Comparison of ENCODE assay signal across 36 cellular contexts in the genomic region with DNA sequence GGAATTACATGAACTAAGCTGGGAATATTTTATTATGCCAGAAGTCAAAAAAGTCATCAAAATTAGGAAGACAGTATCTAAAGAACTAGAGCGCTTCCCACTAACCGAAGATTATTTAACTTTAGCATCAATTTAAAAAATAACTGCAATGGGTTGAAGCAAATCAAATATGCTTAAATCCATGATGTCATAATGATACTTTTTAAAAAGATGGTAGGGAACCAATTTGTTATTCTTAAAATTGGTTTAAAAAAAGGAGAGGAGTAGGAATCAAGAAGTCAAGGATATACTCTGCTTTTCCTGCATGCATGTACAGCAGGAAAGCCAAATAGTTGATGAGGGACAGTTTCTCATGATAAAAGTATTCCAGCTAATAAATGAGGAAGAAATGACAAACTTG.
"Had no signal": no experiment of that assay in that cellular context is flagged by ENCODE, and none has a peak within 500 bp of the region (broad histone marks: within the 10 kb centered on the region; RNA-seq: fewer than 3 reads in every experiment).

No MANE protein-coding gene starts in this region.

- H3K9me3 ChIP-seq: adrenal gland, body of pancreas, breast epithelium had no signal

- H3K36me3 ChIP-seq: adrenal gland, brain microvascular endothelial cell, breast epithelium had no signal

- H3K4me3 Mint-ChIP-seq: activated B cell treated with CpG ODN at 0.5 μM for 24 hours; activated CD4-positive, alpha-beta memory T cell treated with anti-CD3 and anti-CD28 coated beads for 36 hours; activated CD4-positive, alpha-beta T cell treated with anti-CD3 and anti-CD28 coated beads, Interleukin-2, amount 10 ng/mL, durations not matched to agents 24 days and 14 days; activated CD8-positive, alpha-beta T cell treated with anti-CD3 and anti-CD28 coated beads for 36 hours; activated naive CD4-positive, alpha-beta T cell treated with anti-CD3 and anti-CD28 coated beads for 36 hours; activated naive CD8-positive, alpha-beta T cell treated with anti-CD3 and anti-CD28 coated beads for 36 hours; activated T-cell treated with anti-CD3 and anti-CD28 coated beads, Interleukin-2, amount 50 U/mL, for 4 hours; activated T-cell treated with anti-CD3 and anti-CD28 coated beads, Interleukin-2, amount 50 U/mL, for 72 hours; activated T-helper 1 cell treated with anti-CD3 and anti-CD28 coated beads, Interleukin-12 subunit alpha, Interleukin-12 subunit beta, Interleukin-2, Interleukin-4 antibody, amounts not matched to agents 30 ng/mL and 10 ng/mL and 1 ng/mL, durations not matched to agents 14 hours and 24 hours and 36 hours; activated T-helper 17 cell treated with anti-CD3 and anti-CD28 coated beads, Interleukin-2, amount 50 U/mL, for 72 hours; T-helper 1 cell treated with Interleukin-12 subunit alpha and Interleukin-12 subunit beta and Interleukin-4 antibody, amounts not matched to agents 30 μg/mL and 1 μg/mL, for 36 hours; T-helper 2 cell treated with Interferon-gamma antibody and Interleukin-4, amounts not matched to agents 5 μg/mL and 100 μg/mL, for 36 hours had no signal

- H3K9me3 Mint-ChIP-seq: activated B cell treated with CpG ODN at 0.5 μM for 24 hours; activated CD4-positive, alpha-beta memory T cell treated with anti-CD3 and anti-CD28 coated beads for 36 hours; activated CD8-positive, alpha-beta T cell treated with anti-CD3 and anti-CD28 coated beads for 36 hours; activated naive CD4-positive, alpha-beta T cell treated with anti-CD3 and anti-CD28 coated beads for 36 hours; activated naive CD4-positive, alpha-beta T cell treated with anti-CD3 and anti-CD28 coated beads, Interleukin-2, amount 50 U/mL, for 72 hours; activated naive CD8-positive, alpha-beta T cell treated with anti-CD3 and anti-CD28 coated beads for 36 hours; activated T-cell treated with anti-CD3 and anti-CD28 coated beads, Interleukin-2, amount 50 U/mL, for 4 hours; activated T-cell treated with anti-CD3 and anti-CD28 coated beads, Interleukin-2, amount 50 U/mL, for 72 hours; activated T-helper 1 cell treated with anti-CD3 and anti-CD28 coated beads, Interleukin-12 subunit alpha, Interleukin-12 subunit beta, Interleukin-2, Interleukin-4 antibody, amounts not matched to agents 30 ng/mL and 10 ng/mL and 1 ng/mL, durations not matched to agents 14 hours and 24 hours and 36 hours; activated T-helper 17 cell treated with anti-CD3 and anti-CD28 coated beads, Interleukin-2, amount 50 U/mL, for 72 hours; T-helper 1 cell treated with Interleukin-12 subunit alpha and Interleukin-12 subunit beta and Interleukin-4 antibody, amounts not matched to agents 30 μg/mL and 1 μg/mL, for 36 hours; T-helper 2 cell treated with Interferon-gamma antibody and Interleukin-4, amounts not matched to agents 5 μg/mL and 100 μg/mL, for 36 hours had no signal

- H3K27ac ChIP-seq: adrenal gland, body of pancreas, brain microvascular endothelial cell, breast epithelium, VCaP had no signal

- H3K36me3 Mint-ChIP-seq: activated CD4-positive, alpha-beta memory T cell treated with anti-CD3 and anti-CD28 coated beads for 36 hours; activated naive CD4-positive, alpha-beta T cell treated with anti-CD3 and anti-CD28 coated beads, Interleukin-2, amount 50 U/mL, for 72 hours; activated naive CD8-positive, alpha-beta T cell treated with anti-CD3 and anti-CD28 coated beads for 36 hours had no signal

- DNase-seq: activated B cell treated with CpG ODN at 0.5 μM for 24 hours; activated CD4-positive, alpha-beta memory T cell treated with anti-CD3 and anti-CD28 coated beads for 36 hours; activated CD4-positive, alpha-beta T cell treated with anti-CD3 and anti-CD28 coated beads for 4 hours; activated CD4-positive, alpha-beta T cell treated with anti-CD3 and anti-CD28 coated beads, Interleukin-2, amount 10 ng/mL, durations not matched to agents 24 days and 14 days; activated CD4-positive, alpha-beta T cell treated with anti-CD3 and anti-CD28 coated beads, Interleukin-2, amount 50 U/mL, for 1 hour; activated CD4-positive, alpha-beta T cell treated with anti-CD3 and anti-CD28 coated beads, Interleukin-2, amount 50 U/mL, for 4 hours; activated CD4-positive, CD25-positive, alpha-beta regulatory T cell treated with anti-CD3 and anti-CD28 coated beads, Interleukin-2, amount 50 U/mL, for 72 hours; activated CD8-positive, alpha-beta memory T cell treated with anti-CD3 and anti-CD28 coated beads, Interleukin-2, amount 50 U/mL, for 4 hours; activated CD8-positive, alpha-beta T cell treated with anti-CD3 and anti-CD28 coated beads for 36 hours; activated effector memory CD4-positive, alpha-beta T cell treated with anti-CD3 and anti-CD28 coated beads, Interleukin-2, amount 50 U/mL, for 16 hours; activated gamma-delta T cell treated with Interleukin-2 at 50 U/mL for 16 hours; activated naive CD4-positive, alpha-beta T cell; activated naive CD4-positive, alpha-beta T cell treated with anti-CD3 and anti-CD28 coated beads for 36 hours; activated naive CD4-positive, alpha-beta T cell treated with anti-CD3 and anti-CD28 coated beads, Interleukin-2, amount 50 U/mL, for 16 hours; activated naive CD8-positive, alpha-beta T cell treated with anti-CD3 and anti-CD28 coated beads for 36 hours; activated T-cell treated with anti-CD3 and anti-CD28 coated beads for 4 hours; activated T-cell treated with anti-CD3 and anti-CD28 coated beads, Interleukin-2, amount 50 U/mL, for 1 hour; activated T-cell treated with anti-CD3 and anti-CD28 coated beads, Interleukin-2, amount 50 U/mL, for 4 hours; activated T-cell treated with anti-CD3 and anti-CD28 coated beads, Interleukin-2, amount 50 U/mL, for 72 hours; adrenal gland; amniotic stem cell; aorta; body of pancreas; brain microvascular endothelial cell; central memory CD4-positive, alpha-beta T cell; T-helper 2 cell; T-helper 9 cell had no signal

- H3K4me1 Mint-ChIP-seq: activated B cell treated with CpG ODN at 0.5 μM for 24 hours; activated CD4-positive, alpha-beta T cell treated with anti-CD3 and anti-CD28 coated beads, Interleukin-2, amount 10 ng/mL, durations not matched to agents 24 days and 14 days; activated naive CD8-positive, alpha-beta T cell treated with anti-CD3 and anti-CD28 coated beads for 36 hours; activated T-helper 17 cell treated with anti-CD3 and anti-CD28 coated beads, Interleukin-2, amount 50 U/mL, for 72 hours had no signal

- H3K4me1 ChIP-seq: adrenal gland, breast epithelium had no signal

- H3K27ac Mint-ChIP-seq: activated B cell treated with CpG ODN at 0.5 μM for 24 hours; activated CD4-positive, alpha-beta memory T cell treated with anti-CD3 and anti-CD28 coated beads for 36 hours; activated CD4-positive, alpha-beta T cell treated with anti-CD3 and anti-CD28 coated beads, Interleukin-2, amount 10 ng/mL, durations not matched to agents 24 days and 14 days; activated CD8-positive, alpha-beta T cell treated with anti-CD3 and anti-CD28 coated beads for 36 hours; activated naive CD4-positive, alpha-beta T cell treated with anti-CD3 and anti-CD28 coated beads for 36 hours; activated naive CD4-positive, alpha-beta T cell treated with anti-CD3 and anti-CD28 coated beads, Interleukin-2, amount 50 U/mL, for 72 hours; activated naive CD8-positive, alpha-beta T cell treated with anti-CD3 and anti-CD28 coated beads for 36 hours; activated T-cell treated with anti-CD3 and anti-CD28 coated beads, Interleukin-2, amount 50 U/mL, for 72 hours; activated T-helper 1 cell treated with anti-CD3 and anti-CD28 coated beads, Interleukin-12 subunit alpha, Interleukin-12 subunit beta, Interleukin-2, Interleukin-4 antibody, amounts not matched to agents 30 ng/mL and 10 ng/mL and 1 ng/mL, durations not matched to agents 14 hours and 24 hours and 36 hours; activated T-helper 17 cell treated with anti-CD3 and anti-CD28 coated beads, Interleukin-2, amount 50 U/mL, for 72 hours; T-helper 1 cell treated with Interleukin-12 subunit alpha and Interleukin-12 subunit beta and Interleukin-4 antibody, amounts not matched to agents 30 μg/mL and 1 μg/mL, for 36 hours; T-helper 2 cell treated with Interferon-gamma antibody and Interleukin-4, amounts not matched to agents 5 μg/mL and 100 μg/mL, for 36 hours had no signal

- H3K4me3 ChIP-seq: adrenal gland, body of pancreas, breast epithelium had no signal

- FAIRE-seq: astrocyte, TTC549 had no signal

- H3K27me3 ChIP-seq: body of pancreas, breast epithelium had no signal

- ATAC-seq: activated CD8-positive, alpha-beta T cell treated with anti-CD3 and anti-CD28 coated beads for 36 hours; activated naive CD4-positive, alpha-beta T cell treated with anti-CD3 and anti-CD28 coated beads, Interleukin-2, amount 50 U/mL, for 72 hours; activated T-cell treated with anti-CD3 and anti-CD28 coated beads, Interleukin-2, amount 50 U/mL, for 4 hours; activated T-cell treated with anti-CD3 and anti-CD28 coated beads, Interleukin-2, amount 50 U/mL, for 72 hours; activated T-helper 17 cell treated with anti-CD3 and anti-CD28 coated beads, Interleukin-2, amount 50 U/mL, for 72 hours; body of pancreas had no signal
